In genomic region chr20:7936735-7937078, GRCh38 we compare ENCODE assay signal across 21 cellular contexts. TPM values are rescaled to one million over a fixed set of nuclear protein-coding genes. Genes with fewer than 3 reads are reported as not detected.
DNase-seq lines count a peak whose midpoint lies in the region; ATAC-seq and TF ChIP-seq lines count a peak whose summit lies in the region.
"Had no signal": no experiment of that assay in that cellular context is flagged by ENCODE, and none has a peak within 500 bp of the region (broad histone marks: within the 10 kb centered on the region; RNA-seq: fewer than 3 reads in every experiment).

No MANE protein-coding gene starts in this region.

- in situ Hi-C loops in gastrocnemius medialis (cut with MboI; ENCODE audit: low sequenced_read_pairs in 4 of 4) = loop anchor here in 1 of 4 donors (10.0 kb wide), 1 partner anchor 788 kb away; no protein-coding TSS in a partner anchor

- H3K9me3 ChIP-seq in Loucy (ENCODE audit: insufficient read depth, low read depth, low read length) (no peaks in the 10 kb centered on the region), gastrocnemius medialis (no peaks in the 10 kb centered on the region), lower lobe of right lung (no peaks in the 10 kb centered on the region)
- H3K9me3 ChIP-seq: esophagus muscularis mucosa, vagina had no signal

- H3K4me3 Mint-ChIP-seq in chondrocyte (ENCODE audit: unreplicated experiment) (no peak overlapping the region), nephron (peak overlapping the region; percentile 65 to 74 (median 65))
- H3K4me3 Mint-ChIP-seq: activated CD4-positive, alpha-beta T cell treated with anti-CD3 and anti-CD28 coated beads, Interleukin-2, amount 10 ng/mL, durations not matched to agents 7 days and 5 days; CD4-positive, alpha-beta T cell had no signal

- H3K36me3 Mint-ChIP-seq in chondrocyte (ENCODE audit: low read depth) = no peaks in the 10 kb centered on the region
- no peaks in the 10 kb centered on the region for H3K36me3 Mint-ChIP-seq in nephron (ENCODE audit: low read depth)

- no peak overlapping the region for H3K9ac ChIP-seq in Loucy (ENCODE audit: low read depth, low read length, poor library complexity, severe bottlenecking)

- no peak overlapping the region for H3K27ac ChIP-seq in ACC112 (ENCODE audit: low read depth, low read length)
- no peak overlapping the region for H3K27ac ChIP-seq in gastrocnemius medialis
- H3K27ac ChIP-seq in lower lobe of right lung = no peak overlapping the region
- H3K27ac ChIP-seq: esophagus muscularis mucosa, HL-60, vagina had no signal

- no peak for DNase-seq in chondrocyte (ENCODE audit: low spot score)
- no peak for DNase-seq in hepatic stellate cell (ENCODE audit: low spot score)
- no peak for DNase-seq in HUDEP-2 (lab: John Stamatoyannopoulos, UW; ENCODE audit: unreplicated experiment in 76 of 76)
- DNase-seq in gastrocnemius medialis = no peak
- no peak for DNase-seq in lower lobe of right lung
- DNase-seq: NCI-H1930 had no signal

- H3K79me2 ChIP-seq in ACC112 (ENCODE audit: control insufficient read depth, insufficient read depth, low read length, unreplicated experiment) (no peaks in the 10 kb centered on the region), Loucy (ENCODE audit: insufficient read depth, low read length) (no peaks in the 10 kb centered on the region)

- intact Hi-C loops in gastrocnemius medialis (cut with DNase I; ENCODE audit: low total_unique reads) (loop anchor here (5.0 kb wide), 1 partner anchor 786 kb away; no protein-coding TSS in a partner anchor), lower lobe of right lung (cut with DNase I) (no loop called here)

- ATAC-seq in gastrocnemius medialis = no peak
- ATAC-seq in lower lobe of right lung = no peak

- H3K9me3 Mint-ChIP-seq in chondrocyte (ENCODE audit: low read depth) = no peaks in the 10 kb centered on the region
- no peaks in the 10 kb centered on the region for H3K9me3 Mint-ChIP-seq in nephron
- H3K9me3 Mint-ChIP-seq: activated CD4-positive, alpha-beta T cell treated with anti-CD3 and anti-CD28 coated beads, Interleukin-2, amount 10 ng/mL, durations not matched to agents 7 days and 5 days; CD4-positive, alpha-beta T cell had no signal

- no peaks in the 10 kb centered on the region for H4K20me1 ChIP-seq in Loucy (ENCODE audit: insufficient read depth, low read length, poor library complexity, severe bottlenecking)

- H2AFZ ChIP-seq in ACC112 (ENCODE audit: low read length, unreplicated experiment) (peak overlapping the region; percentile 70), Loucy (ENCODE audit: low read length) (peak overlapping the region; percentile 24; the same call in 1 of the 2 replicates)

- H3K4me2 ChIP-seq in Loucy (ENCODE audit: low read depth, low read length, poor library complexity, severe bottlenecking) = peak overlapping the region; percentile 62

- H3K27me3 ChIP-seq in ACC112 (ENCODE audit: insufficient read depth, low read length) = 0 out of 2 replicates have a peak, but pooled peaks cover 8% of the 10 kb centered on the region
- no peaks in the 10 kb centered on the region for H3K27me3 ChIP-seq in Loucy (ENCODE audit: insufficient read depth, low read length, poor library complexity, severe bottlenecking)
- H3K27me3 ChIP-seq in gastrocnemius medialis = no peaks in the 10 kb centered on the region
- no peaks in the 10 kb centered on the region for H3K27me3 ChIP-seq in lower lobe of right lung (ENCODE audit: low read depth)
- H3K27me3 ChIP-seq: esophagus muscularis mucosa, vagina had no signal

- H3K36me3 ChIP-seq in ACC112 (ENCODE audit: insufficient read depth, low read length) = no peaks in the 10 kb centered on the region
- no peaks in the 10 kb centered on the region for H3K36me3 ChIP-seq in Loucy (ENCODE audit: insufficient read depth, low read length)
- H3K36me3 ChIP-seq in gastrocnemius medialis = no peaks in the 10 kb centered on the region
- no peaks in the 10 kb centered on the region for H3K36me3 ChIP-seq in lower lobe of right lung
- H3K36me3 ChIP-seq: esophagus muscularis mucosa, vagina had no signal

- no peak for TF ChIP-seq POLR2A in gastrocnemius medialis (IDR thresholded peaks at IDR 0.05)

- H3K4me1 Mint-ChIP-seq in chondrocyte (ENCODE audit: low read depth) (peaks cover 5% of the 10 kb centered on the region), nephron (peaks cover 8% of the 10 kb centered on the region)
- H3K4me1 Mint-ChIP-seq: activated CD4-positive, alpha-beta T cell treated with anti-CD3 and anti-CD28 coated beads, Interleukin-2, amount 10 ng/mL, durations not matched to agents 7 days and 5 days had no signal

- H3K27me3 Mint-ChIP-seq in chondrocyte (ENCODE audit: low read depth) (peaks cover 21% of the 10 kb centered on the region), nephron (ENCODE audit: low read depth) (no peaks in the 10 kb centered on the region)

- H3K4me1 ChIP-seq in ACC112 (ENCODE audit: control insufficient read depth, insufficient read depth, low read length, unreplicated experiment) (no peaks in the 10 kb centered on the region), Loucy (ENCODE audit: insufficient read depth, low read length, poor library complexity, severe bottlenecking) (peaks cover 10% of the 10 kb centered on the region), gastrocnemius medialis (no peaks in the 10 kb centered on the region), lower lobe of right lung (no peaks in the 10 kb centered on the region)
- H3K4me1 ChIP-seq: vagina had no signal

- H3K27ac Mint-ChIP-seq in chondrocyte (ENCODE audit: unreplicated experiment) = no peak overlapping the region
- peak overlapping the region; percentile 4 to 75 (median 44) for H3K27ac Mint-ChIP-seq in nephron
- H3K27ac Mint-ChIP-seq: activated CD4-positive, alpha-beta T cell treated with anti-CD3 and anti-CD28 coated beads, Interleukin-2, amount 10 ng/mL, durations not matched to agents 7 days and 5 days; CD4-positive, alpha-beta T cell; H9 had no signal

- no peak overlapping the region for H3K4me3 ChIP-seq in ACC112 (ENCODE audit: low read depth, low read length)
- no peak overlapping the region for H3K4me3 ChIP-seq in Loucy (ENCODE audit: low read length, poor library complexity, severe bottlenecking)
- no peak overlapping the region for H3K4me3 ChIP-seq in gastrocnemius medialis
- H3K4me3 ChIP-seq in lower lobe of right lung = no peak overlapping the region
- H3K4me3 ChIP-seq: vagina had no signal

- TF ChIP-seq CTCF in Loucy (conservative IDR thresholded peaks at IDR 0.05; ENCODE audit: low read length) (no peak; the same call in 1 of the 2 replicates), chondrocyte (IDR thresholded peaks at IDR 0.05) (peak; percentile 2), nephron (IDR thresholded peaks at IDR 0.05; ENCODE audit: unreplicated experiment in 3 of 3) (no peak), gastrocnemius medialis (IDR thresholded peaks at IDR 0.05 in 4 of 5, conservative IDR thresholded peaks at IDR 0.05 in 1 of 5) (no peak), lower lobe of right lung (IDR thresholded peaks at IDR 0.05) (no peak)

- H3F3A ChIP-seq in Loucy (ENCODE audit: low read depth) = no peaks in the 10 kb centered on the region

- H3K9me2 ChIP-seq in Loucy (replicated peaks; ENCODE audit: low read depth, low read length) = no peaks in the 10 kb centered on the region

RNA-seq across cellular contexts. Expression of gene HAO1, which starts 3.6 kb away (rescaled TPM):
- total RNA-seq in chondrocyte (not detected in 3 replicates), gastrocnemius medialis (under 1 TPM in 2 of 4 donors, not detected in 2; 0.23 to 0.40 TPM), lower lobe of right lung (not detected)
- total RNA-seq: activated CD4-positive, alpha-beta T cell treated with anti-CD3 and anti-CD28 coated beads, Interleukin-2, amount 10 ng/mL, durations not matched to agents 7 days and 5 days; cardiac septum; CD4-positive, alpha-beta T cell; esophagus muscularis mucosa; glomerular endothelial cell; H9; lower leg skin; posterior vena cava; RPMI7951; subcutaneous adipose tissue; vagina had no signal
